Comparison of ENCODE assay signal across 27 cellular contexts in the genomic region with DNA sequence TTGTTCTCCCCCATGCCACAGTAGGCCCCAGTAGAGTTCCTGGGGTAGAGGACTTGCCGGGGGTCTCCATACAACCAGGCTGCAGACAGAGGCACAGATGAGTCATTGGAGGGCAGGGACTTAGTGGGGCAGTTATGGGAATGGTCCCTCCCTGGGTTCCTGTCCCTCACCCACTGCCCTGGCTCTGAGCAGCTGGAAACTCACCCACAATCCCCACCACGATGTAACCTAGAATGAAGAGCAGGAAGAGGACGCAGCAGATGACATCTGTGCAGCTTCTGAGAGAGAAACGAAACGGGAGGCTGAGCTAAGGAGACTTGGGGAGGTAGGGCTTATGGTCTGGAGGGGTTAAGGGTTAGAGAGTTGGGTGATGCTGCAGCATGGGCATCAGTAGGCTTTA. TPM values are rescaled to one million over a fixed set of nuclear protein-coding genes. Genes with fewer than 3 reads are reported as not detected.
"Had no signal": no experiment of that assay in that cellular context is flagged by ENCODE, and none has a peak within 500 bp of the region (broad histone marks: within the 10 kb centered on the region; RNA-seq: fewer than 3 reads in every experiment).

No MANE protein-coding gene starts in this region.

- H3K4me1 Mint-ChIP-seq: central memory CD8-positive, alpha-beta T cell had no signal

- DNase-seq: activated CD4-positive, alpha-beta memory T cell treated with anti-CD3 and anti-CD28 coated beads, Interleukin-2, amount 10 ng/mL, durations not matched to agents 7 days and 5 days; activated CD4-positive, alpha-beta T cell treated with anti-CD3 and anti-CD28 coated beads for 1 hour; activated CD4-positive, alpha-beta T cell treated with anti-CD3 and anti-CD28 coated beads, Interleukin-2, amount 10 ng/mL, durations not matched to agents 7 days and 5 days; activated CD8-positive, alpha-beta memory T cell treated with anti-CD3 and anti-CD28 coated beads, Interleukin-2, amount 50 U/mL, for 48 hours; activated gamma-delta T cell treated with Interleukin-2 at 50 U/mL for 16 hours; activated naive CD4-positive, alpha-beta T cell treated with anti-CD3 and anti-CD28 coated beads, Interleukin-2, amount 50 U/mL, for 16 hours; activated T-cell treated with anti-CD3 and anti-CD28 coated beads, Interleukin-2, amount 50 U/mL, for 24 hours; amygdala; effector CD8-positive, alpha-beta T cell; esophagus squamous epithelium; foreskin melanocyte; left lung; lower lobe of right lung; mesendoderm; mucosa of descending colon; naive thymus-derived CD4-positive, alpha-beta T cell; nucleus accumbens; stimulated activated naive CD8-positive, alpha-beta T cell treated with anti-CD3 and anti-CD28 coated beads, Interleukin-15, Interleukin-2, amounts not matched to agents 100 U/mL and 50 U/mL, for 24 hours; substantia nigra; T-helper 9 cell; upper lobe of left lung had no signal

- H3K9me3 ChIP-seq: esophagus squamous epithelium, left lung, lower lobe of right lung, mucosa of descending colon, right atrium auricular region, upper lobe of left lung had no signal

- H3K27ac ChIP-seq: epithelial cell of prostate, left lung, lower lobe of right lung, parathyroid adenoma, right atrium auricular region, upper lobe of left lung had no signal

- H3K4me3 Mint-ChIP-seq: activated CD4-positive, alpha-beta memory T cell treated with anti-CD3 and anti-CD28 coated beads, Interleukin-2, amount 10 ng/mL, durations not matched to agents 7 days and 5 days; activated CD4-positive, alpha-beta T cell treated with anti-CD3 and anti-CD28 coated beads, Interleukin-2, amount 10 ng/mL, durations not matched to agents 7 days and 5 days; activated T-cell treated with anti-CD3 and anti-CD28 coated beads, Interleukin-2, amount 50 U/mL, for 24 hours; activated T-helper 17 cell treated with anti-CD3 and anti-CD28 coated beads, Interleukin-2, amount 50 U/mL, for 72 hours; central memory CD8-positive, alpha-beta T cell; naive thymus-derived CD4-positive, alpha-beta T cell had no signal

- ATAC-seq: activated T-helper 17 cell treated with anti-CD3 and anti-CD28 coated beads, Interleukin-2, amount 50 U/mL, for 72 hours; left lung; lower lobe of right lung; naive thymus-derived CD4-positive, alpha-beta T cell had no signal

- H3K27me3 ChIP-seq: esophagus squamous epithelium, left lung, right atrium auricular region, upper lobe of left lung had no signal

- H3K27me3 Mint-ChIP-seq: activated T-cell treated with anti-CD3 and anti-CD28 coated beads, Interleukin-2, amount 50 U/mL, for 24 hours; central memory CD8-positive, alpha-beta T cell had no signal

- H3K4me3 ChIP-seq: esophagus squamous epithelium, left lung, lower lobe of right lung, mucosa of descending colon, right atrium auricular region, upper lobe of left lung had no signal

- H3K9me3 Mint-ChIP-seq: activated CD4-positive, alpha-beta memory T cell treated with anti-CD3 and anti-CD28 coated beads, Interleukin-2, amount 10 ng/mL, durations not matched to agents 7 days and 5 days; activated CD4-positive, alpha-beta T cell treated with anti-CD3 and anti-CD28 coated beads, Interleukin-2, amount 10 ng/mL, durations not matched to agents 7 days and 5 days; activated T-cell treated with anti-CD3 and anti-CD28 coated beads, Interleukin-2, amount 50 U/mL, for 24 hours; activated T-helper 17 cell treated with anti-CD3 and anti-CD28 coated beads, Interleukin-2, amount 50 U/mL, for 72 hours; central memory CD8-positive, alpha-beta T cell; naive thymus-derived CD4-positive, alpha-beta T cell had no signal

- H3K4me1 ChIP-seq: left lung, parathyroid adenoma, right atrium auricular region had no signal

- H3K27ac Mint-ChIP-seq: activated CD4-positive, alpha-beta memory T cell treated with anti-CD3 and anti-CD28 coated beads, Interleukin-2, amount 10 ng/mL, durations not matched to agents 7 days and 5 days; activated CD4-positive, alpha-beta T cell treated with anti-CD3 and anti-CD28 coated beads, Interleukin-2, amount 10 ng/mL, durations not matched to agents 7 days and 5 days; activated T-cell treated with anti-CD3 and anti-CD28 coated beads, Interleukin-2, amount 50 U/mL, for 24 hours; activated T-helper 17 cell treated with anti-CD3 and anti-CD28 coated beads, Interleukin-2, amount 50 U/mL, for 72 hours had no signal

RNA-seq across cellular contexts. Expression of gene SLC44A4, which starts 2.9 kb away (rescaled TPM):
- total RNA-seq: naive thymus-derived CD4-positive, alpha-beta T cell; right atrium auricular region; T-helper 1 cell treated with Interleukin-12 subunit alpha and Interleukin-12 subunit beta and Interleukin-4 antibody, amounts not matched to agents 30 ng/mL and 1 ng/mL, for 36 hours had no signal
- polyA plus RNA-seq: naive thymus-derived CD4-positive, alpha-beta T cell had no signal
